ENCODE assay signal across 19 cellular contexts in genomic region chr4:42330291-42330690, GRCh38.
"Had no signal": no experiment of that assay in that cellular context is flagged by ENCODE, and none has a peak within 500 bp of the region (broad histone marks: within the 10 kb centered on the region; RNA-seq: fewer than 3 reads in every experiment).

No MANE protein-coding gene starts in this region.

- H3K36me3 ChIP-seq: SJSA1 had no signal

- H3K27me3 ChIP-seq: SJSA1 had no signal

- FAIRE-seq: RCC 7860 had no signal

- H3K4me3 ChIP-seq: SJSA1, SK-N-MC had no signal

- DNase-seq: KBM-7, MM.1S, NCI-H1048, NCI-H1105, NCI-H1417, NCI-H1436 treated with DMSO at 0.1 percent for 48 hours, NCI-H1694, NCI-H187 treated with DMSO at 0.1 percent for 48 hours, NCI-H2029 treated with DMSO at 0.1 percent for 48 hours, NCI-H2171 treated with DMSO at 0.1 percent for 48 hours, NCI-H524, NCI-H526 treated with DMSO at 0.1 percent for 48 hours, NCI-H774, Right ventricle myocardium superior, RPMI8226, SIG-M5 had no signal

- H3K27ac ChIP-seq: SJSA1, SK-N-MC had no signal

- H3K4me1 ChIP-seq: SJSA1 had no signal

- H3K9me3 ChIP-seq: SJSA1 had no signal
